23 cellular contexts compared by ENCODE assay signal in genomic region chr3:41364736-41365135, GRCh38.
DNase-seq lines count a peak whose midpoint lies in the region; ATAC-seq and TF ChIP-seq lines count a peak whose summit lies in the region.
"Had no signal": no experiment of that assay in that cellular context is flagged by ENCODE, and none has a peak within 500 bp of the region (broad histone marks: within the 10 kb centered on the region; RNA-seq: fewer than 3 reads in every experiment).

No MANE protein-coding gene starts in this region.

- ATAC-seq in HG03442 (IDR thresholded peaks at IDR 0.05; ENCODE audit: unreplicated experiment) = no peak
- ATAC-seq: activated T-helper 17 cell treated with anti-CD3 and anti-CD28 coated beads, Interleukin-2, amount 50 U/mL, for 72 hours; Right ventricle myocardium inferior had no signal

- DNase-seq in DMS 273 (lab: John Stamatoyannopoulos, UW; ENCODE audit: unreplicated experiment) (peak; percentile 25), DMS 273 treated with DMSO at 0.1 percent for 48 hours (lab: John Stamatoyannopoulos, UW) (no peak), LNCaP clone FGC (ENCODE audit: low read depth) (no peak), fibroblast of peridontal ligament (ENCODE audit: extremely low read depth) (peak; percentile 9), putamen (ENCODE audit: low spot score) (peak; percentile 22)
- DNase-seq in activated naive CD4-positive, alpha-beta T cell treated with Interleukin-2 at 50 U/mL for 16 hours = no peak
- DNase-seq in activated CD8-positive, alpha-beta memory T cell treated with anti-CD3 and anti-CD28 coated beads for 24 hours = no peak
- DNase-seq: activated CD4-positive, alpha-beta T cell treated with anti-CD3 and anti-CD28 coated beads, Interleukin-2, amount 50 U/mL, for 48 hours; activated CD4-positive, CD25-positive, alpha-beta regulatory T cell; activated CD8-positive, alpha-beta memory T cell treated with anti-CD3 and anti-CD28 coated beads, Interleukin-2, amount 50 U/mL, for 48 hours; CD4-positive, alpha-beta memory T cell; foreskin fibroblast; GF-D8; IMR-90; NCI-H1092 treated with DMSO at 0.1 percent for 48 hours; NCI-H1930; NCI-H774; SW 1271; upper lobe of left lung had no signal

- H3K4me3 ChIP-seq in LNCaP clone FGC (ENCODE audit: low read depth, low read length) = no peak overlapping the region
- H3K4me3 ChIP-seq: neural progenitor cell, upper lobe of left lung had no signal

- 0 out of 2 replicates have a peak, but pooled peaks have one; percentile 6 for TF ChIP-seq CTCF in LNCaP clone FGC (IDR thresholded peaks at IDR 0.05; ENCODE audit: control insufficient read depth, extremely low read depth, insufficient read depth)

Comparison
In these comparisons a context has a peak if more than half of its experiments do, and no peak if none do; other contexts are left out.
1. DNase-seq: peak in DMS 273 (single experiment), fibroblast of peridontal ligament (single experiment) and putamen (single experiment); none in DMS 273 treated with DMSO at 0.1 percent for 48 hours (single experiment), LNCaP clone FGC (single experiment), activated naive CD4-positive, alpha-beta T cell treated with Interleukin-2 at 50 U/mL for 16 hours (single experiment) and activated CD8-positive, alpha-beta memory T cell treated with anti-CD3 and anti-CD28 coated beads for 24 hours (single experiment).